20 cellular contexts compared by ENCODE assay signal in genomic region chr1:70195342-70195741, GRCh38. TPM values are rescaled to one million over a fixed set of nuclear protein-coding genes. Genes with fewer than 3 reads are reported as not detected.
DNase-seq lines count a peak whose midpoint lies in the region; ATAC-seq and TF ChIP-seq lines count a peak whose summit lies in the region.
"Had no signal": no experiment of that assay in that cellular context is flagged by ENCODE, and none has a peak within 500 bp of the region (broad histone marks: within the 10 kb centered on the region; RNA-seq: fewer than 3 reads in every experiment).

No MANE protein-coding gene starts in this region.

- H3K9me3 ChIP-seq in neural progenitor cell (ENCODE audit: low read depth), result no peaks in the 10 kb centered on the region
- H3K9me3 ChIP-seq: BLaER1, vagina had no signal

- H3F3A ChIP-seq in neural progenitor cell (ENCODE audit: low read depth), result no peaks in the 10 kb centered on the region

- no peaks in the 10 kb centered on the region for H3K27me3 ChIP-seq in neural progenitor cell
- H3K27me3 ChIP-seq: BLaER1, vagina had no signal

- peaks cover 93% of the 10 kb centered on the region for H3K79me2 ChIP-seq in neural progenitor cell (ENCODE audit: low read depth)

- DNase-seq in GM19238 (ENCODE audit: insufficient read length, low spot score), result peak; percentile 2
- peak; percentile 1 for DNase-seq in kidney glomerular epithelial cell (lab: John Stamatoyannopoulos, UW)
- no peak for DNase-seq in activated CD4-positive, alpha-beta T cell treated with anti-CD3 and anti-CD28 coated beads, Interleukin-2, amount 10 ng/mL, durations not matched to agents 24 days and 14 days
- DNase-seq in amniotic stem cell (lab: John Stamatoyannopoulos, UW), result no peak
- no peak for DNase-seq in neural progenitor cell (ENCODE audit: low spot score)
- DNase-seq: activated CD4-positive, alpha-beta T cell treated with anti-CD3 and anti-CD28 coated beads for 1 hour; activated naive CD8-positive, alpha-beta T cell treated with anti-CD3 and anti-CD28 coated beads, Interleukin-2, amount 50 U/mL, for 24 hours; activated T-cell treated with anti-CD3 and anti-CD28 coated beads, Interleukin-2, amount 50 U/mL, for 1 hour; islet precursor cell; KG1; NCI-H1436; NCI-H748 treated with DMSO at 0.1 percent for 48 hours; RPMI8226 had no signal

- peak; percentile 90 for ATAC-seq in GM21825 (IDR thresholded peaks at IDR 0.05; ENCODE audit: unreplicated experiment)
- peak; percentile 98 for ATAC-seq in HG03175 (IDR thresholded peaks at IDR 0.05; ENCODE audit: unreplicated experiment)
- no peak for ATAC-seq in activated CD4-positive, CD25-positive, alpha-beta regulatory T cell treated with anti-CD3 and anti-CD28 coated beads, Interleukin-2, amount 50 U/mL, for 24 hours
- ATAC-seq: activated naive CD8-positive, alpha-beta T cell treated with anti-CD3 and anti-CD28 coated beads, Interleukin-2, amount 50 U/mL, for 24 hours had no signal

- H3K4me1 ChIP-seq in neural progenitor cell, result no peaks in the 10 kb centered on the region
- H3K4me1 ChIP-seq: BLaER1, vagina had no signal

- H3K36me3 ChIP-seq in neural progenitor cell, result no peaks in the 10 kb centered on the region
- H3K36me3 ChIP-seq: vagina had no signal

- H3K9ac ChIP-seq in neural progenitor cell, result no peak overlapping the region
- H3K9ac ChIP-seq: BLaER1 had no signal

- H3K27ac ChIP-seq in neural progenitor cell, result no peak overlapping the region
- H3K27ac ChIP-seq: BLaER1, vagina had no signal

- peaks cover 6% of the 10 kb centered on the region for H3K9me3 Mint-ChIP-seq in activated CD4-positive, alpha-beta T cell treated with anti-CD3 and anti-CD28 coated beads, Interleukin-2, amount 10 ng/mL, durations not matched to agents 24 days and 14 days
- no peaks in the 10 kb centered on the region for H3K9me3 Mint-ChIP-seq in neural progenitor cell
- H3K9me3 Mint-ChIP-seq: central memory CD8-positive, alpha-beta T cell; stimulated activated naive CD8-positive, alpha-beta T cell treated with anti-CD3 and anti-CD28 coated beads, Interleukin-15, Interleukin-2, amounts not matched to agents 100 ng/mL and 50 ng/mL, for 24 hours had no signal

- H2AFZ ChIP-seq in neural progenitor cell (replicated peaks), result no peak overlapping the region

- H3K4me3 ChIP-seq in neural progenitor cell, result no peak overlapping the region
- H3K4me3 ChIP-seq: BLaER1, vagina had no signal

- no peaks in the 10 kb centered on the region for H3K27me3 Mint-ChIP-seq in activated CD4-positive, alpha-beta T cell treated with anti-CD3 and anti-CD28 coated beads, Interleukin-2, amount 10 ng/mL, durations not matched to agents 24 days and 14 days
- no peaks in the 10 kb centered on the region for H3K27me3 Mint-ChIP-seq in neural progenitor cell (ENCODE audit: insufficient read depth, low read depth)
- H3K27me3 Mint-ChIP-seq: activated naive CD8-positive, alpha-beta T cell treated with anti-CD3 and anti-CD28 coated beads, Interleukin-2, amount 50 U/mL, for 24 hours; central memory CD8-positive, alpha-beta T cell; stimulated activated naive CD8-positive, alpha-beta T cell treated with anti-CD3 and anti-CD28 coated beads, Interleukin-15, Interleukin-2, amounts not matched to agents 100 ng/mL and 50 ng/mL, for 24 hours had no signal

- peaks cover 2% of the 10 kb centered on the region for H3K4me1 Mint-ChIP-seq in activated CD4-positive, alpha-beta T cell treated with anti-CD3 and anti-CD28 coated beads, Interleukin-2, amount 10 ng/mL, durations not matched to agents 24 days and 14 days
- H3K4me1 Mint-ChIP-seq in neural progenitor cell, result no peaks in the 10 kb centered on the region

- TF ChIP-seq CTCF in neural progenitor cell (IDR thresholded peaks at IDR 0.05), result no peak

- intact Hi-C loops in activated CD4-positive, alpha-beta T cell treated with anti-CD3 and anti-CD28 coated beads, Interleukin-2, amount 10 ng/mL, durations not matched to agents 24 days and 14 days (cut with micrococcal nuclease), result no loop called here

- no peak overlapping the region for H3K4me2 ChIP-seq in neural progenitor cell
- H3K4me2 ChIP-seq: BLaER1 had no signal

- H3K4me3 Mint-ChIP-seq in activated CD4-positive, alpha-beta T cell treated with anti-CD3 and anti-CD28 coated beads, Interleukin-2, amount 10 ng/mL, durations not matched to agents 24 days and 14 days, result no peak overlapping the region
- H3K4me3 Mint-ChIP-seq in neural progenitor cell, result no peak overlapping the region
- H3K4me3 Mint-ChIP-seq: activated naive CD8-positive, alpha-beta T cell treated with anti-CD3 and anti-CD28 coated beads, Interleukin-2, amount 50 U/mL, for 24 hours; central memory CD8-positive, alpha-beta T cell; stimulated activated naive CD8-positive, alpha-beta T cell treated with anti-CD3 and anti-CD28 coated beads, Interleukin-15, Interleukin-2, amounts not matched to agents 100 ng/mL and 50 ng/mL, for 24 hours had no signal

- H3K27ac Mint-ChIP-seq in activated CD4-positive, alpha-beta T cell treated with anti-CD3 and anti-CD28 coated beads, Interleukin-2, amount 10 ng/mL, durations not matched to agents 24 days and 14 days, result no peak overlapping the region
- H3K27ac Mint-ChIP-seq in neural progenitor cell, result no peak overlapping the region
- H3K27ac Mint-ChIP-seq: activated naive CD8-positive, alpha-beta T cell treated with anti-CD3 and anti-CD28 coated beads, Interleukin-2, amount 50 U/mL, for 24 hours; stimulated activated naive CD8-positive, alpha-beta T cell treated with anti-CD3 and anti-CD28 coated beads, Interleukin-15, Interleukin-2, amounts not matched to agents 100 ng/mL and 50 ng/mL, for 24 hours had no signal

- H4K20me1 ChIP-seq in neural progenitor cell (ENCODE audit: low read depth), result peaks cover 13% of the 10 kb centered on the region

- peaks cover 10% of the 10 kb centered on the region for H3K36me3 Mint-ChIP-seq in activated CD4-positive, alpha-beta T cell treated with anti-CD3 and anti-CD28 coated beads, Interleukin-2, amount 10 ng/mL, durations not matched to agents 24 days and 14 days (ENCODE audit: low read depth)
- peaks cover 2% of the 10 kb centered on the region for H3K36me3 Mint-ChIP-seq in neural progenitor cell

RNA-seq across cellular contexts. Expression of gene LRRC40, which starts 10.0 kb away (rescaled TPM):
- total RNA-seq in activated CD4-positive, alpha-beta T cell treated with anti-CD3 and anti-CD28 coated beads, Interleukin-2, amount 10 ng/mL, durations not matched to agents 24 days and 14 days, result 23.3 and 25.3 TPM in 2 replicates
- 48.6 and 88.1 TPM in 2 replicates for total RNA-seq in neural progenitor cell (ENCODE audit: low replicate concordance)

RNA-seq across cellular contexts. Expression of gene SRSF11, which starts 25.8 kb away (rescaled TPM):
- 187 and 195 TPM in 2 replicates for total RNA-seq in activated CD4-positive, alpha-beta T cell treated with anti-CD3 and anti-CD28 coated beads, Interleukin-2, amount 10 ng/mL, durations not matched to agents 24 days and 14 days
- total RNA-seq in neural progenitor cell (ENCODE audit: low replicate concordance), result 251 and 281 TPM in 2 replicates

Comparison
In these comparisons a context has a peak if more than half of its experiments do, and no peak if none do; other contexts are left out.
1. DNase-seq: peak in GM19238 (single experiment) and kidney glomerular epithelial cell (single experiment); none in activated CD4-positive, alpha-beta T cell treated with anti-CD3 and anti-CD28 coated beads, Interleukin-2, amount 10 ng/mL, durations not matched to agents 24 days and 14 days (single experiment), amniotic stem cell (single experiment) and neural progenitor cell (single experiment).
2. ATAC-seq: peak in GM21825 (single experiment) and HG03175 (single experiment); none in activated CD4-positive, CD25-positive, alpha-beta regulatory T cell treated with anti-CD3 and anti-CD28 coated beads, Interleukin-2, amount 50 U/mL, for 24 hours (0 of 2).